In genomic region chr22:27879923-27880322, GRCh38 we compare ENCODE assay signal across 1 cellular context.
TF ChIP-seq lines count a peak whose summit lies in the region.

No MANE protein-coding gene starts in this region.

TF ChIP-seq in WTC11, 78 proteins besides CTCF, POLR2A, EP300 and RAD21 (continued from another document):
- TF ChIP-seq, protein P1, sequence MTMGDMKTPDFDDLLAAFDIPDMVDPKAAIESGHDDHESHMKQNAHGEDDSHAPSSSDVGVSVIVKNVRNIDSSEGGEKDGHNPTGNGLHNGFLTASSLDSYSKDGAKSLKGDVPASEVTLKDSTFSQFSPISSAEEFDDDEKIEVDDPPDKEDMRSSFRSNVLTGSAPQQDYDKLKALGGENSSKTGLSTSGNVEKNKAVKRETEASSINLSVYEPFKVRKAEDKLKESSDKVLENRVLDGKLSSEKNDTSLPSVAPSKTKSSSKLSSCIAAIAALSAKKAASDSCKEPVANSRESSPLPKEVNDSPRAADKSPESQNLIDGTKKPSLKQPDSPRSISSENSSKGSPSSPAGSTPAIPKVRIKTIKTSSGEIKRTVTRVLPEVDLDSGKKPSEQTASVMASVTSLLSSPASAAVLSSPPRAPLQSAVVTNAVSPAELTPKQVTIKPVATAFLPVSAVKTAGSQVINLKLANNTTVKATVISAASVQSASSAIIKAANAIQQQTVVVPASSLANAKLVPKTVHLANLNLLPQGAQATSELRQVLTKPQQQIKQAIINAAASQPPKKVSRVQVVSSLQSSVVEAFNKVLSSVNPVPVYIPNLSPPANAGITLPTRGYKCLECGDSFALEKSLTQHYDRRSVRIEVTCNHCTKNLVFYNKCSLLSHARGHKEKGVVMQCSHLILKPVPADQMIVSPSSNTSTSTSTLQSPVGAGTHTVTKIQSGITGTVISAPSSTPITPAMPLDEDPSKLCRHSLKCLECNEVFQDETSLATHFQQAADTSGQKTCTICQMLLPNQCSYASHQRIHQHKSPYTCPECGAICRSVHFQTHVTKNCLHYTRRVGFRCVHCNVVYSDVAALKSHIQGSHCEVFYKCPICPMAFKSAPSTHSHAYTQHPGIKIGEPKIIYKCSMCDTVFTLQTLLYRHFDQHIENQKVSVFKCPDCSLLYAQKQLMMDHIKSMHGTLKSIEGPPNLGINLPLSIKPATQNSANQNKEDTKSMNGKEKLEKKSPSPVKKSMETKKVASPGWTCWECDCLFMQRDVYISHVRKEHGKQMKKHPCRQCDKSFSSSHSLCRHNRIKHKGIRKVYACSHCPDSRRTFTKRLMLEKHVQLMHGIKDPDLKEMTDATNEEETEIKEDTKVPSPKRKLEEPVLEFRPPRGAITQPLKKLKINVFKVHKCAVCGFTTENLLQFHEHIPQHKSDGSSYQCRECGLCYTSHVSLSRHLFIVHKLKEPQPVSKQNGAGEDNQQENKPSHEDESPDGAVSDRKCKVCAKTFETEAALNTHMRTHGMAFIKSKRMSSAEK (CRISPR knock-in tag; IDR thresholded peaks at IDR 0.05; ENCODE audit: borderline replicate concordance) = no peak
- TF ChIP-seq ZNF121 (CRISPR knock-in tag; IDR thresholded peaks at IDR 0.05) (no peak), ZMAT4 (CRISPR knock-in tag; IDR thresholded peaks at IDR 0.05) (no peak), EMX1 (CRISPR knock-in tag; IDR thresholded peaks at IDR 0.05) (no peak), IRF2 (CRISPR knock-in tag; IDR thresholded peaks at IDR 0.05; ENCODE audit: borderline replicate concordance, low read depth) (no peak), GRHL2 (CRISPR knock-in tag; IDR thresholded peaks at IDR 0.05; ENCODE audit: insufficient replicate concordance, severe bottlenecking) (no peak), ZNF416 (CRISPR knock-in tag; IDR thresholded peaks at IDR 0.05) (no peak), HMGA2 (CRISPR knock-in tag; IDR thresholded peaks at IDR 0.05) (no peak), AFF4 (CRISPR knock-in tag; IDR thresholded peaks at IDR 0.05; ENCODE audit: borderline replicate concordance) (no peak), JUN (CRISPR knock-in tag; IDR thresholded peaks at IDR 0.05) (no peak), ZNF281 (CRISPR knock-in tag; IDR thresholded peaks at IDR 0.05) (no peak), ELF4 (CRISPR knock-in tag; IDR thresholded peaks at IDR 0.05; ENCODE audit: low read depth) (no peak), TP53 (CRISPR knock-in tag; IDR thresholded peaks at IDR 0.05) (no peak), JAZF1 (CRISPR knock-in tag; IDR thresholded peaks at IDR 0.05) (no peak)
- TF ChIP-seq, protein P2, sequence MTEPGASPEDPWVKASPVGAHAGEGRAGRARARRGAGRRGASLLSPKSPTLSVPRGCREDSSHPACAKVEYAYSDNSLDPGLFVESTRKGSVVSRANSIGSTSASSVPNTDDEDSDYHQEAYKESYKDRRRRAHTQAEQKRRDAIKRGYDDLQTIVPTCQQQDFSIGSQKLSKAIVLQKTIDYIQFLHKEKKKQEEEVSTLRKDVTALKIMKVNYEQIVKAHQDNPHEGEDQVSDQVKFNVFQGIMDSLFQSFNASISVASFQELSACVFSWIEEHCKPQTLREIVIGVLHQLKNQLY (CRISPR knock-in tag; IDR thresholded peaks at IDR 0.05) = no peak
- TF ChIP-seq, protein P3, sequence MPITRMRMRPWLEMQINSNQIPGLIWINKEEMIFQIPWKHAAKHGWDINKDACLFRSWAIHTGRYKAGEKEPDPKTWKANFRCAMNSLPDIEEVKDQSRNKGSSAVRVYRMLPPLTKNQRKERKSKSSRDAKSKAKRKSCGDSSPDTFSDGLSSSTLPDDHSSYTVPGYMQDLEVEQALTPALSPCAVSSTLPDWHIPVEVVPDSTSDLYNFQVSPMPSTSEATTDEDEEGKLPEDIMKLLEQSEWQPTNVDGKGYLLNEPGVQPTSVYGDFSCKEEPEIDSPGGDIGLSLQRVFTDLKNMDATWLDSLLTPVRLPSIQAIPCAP (CRISPR knock-in tag; IDR thresholded peaks at IDR 0.05) = no peak
